Comparison of ENCODE assay signal across 1 cellular context in the genomic region with DNA sequence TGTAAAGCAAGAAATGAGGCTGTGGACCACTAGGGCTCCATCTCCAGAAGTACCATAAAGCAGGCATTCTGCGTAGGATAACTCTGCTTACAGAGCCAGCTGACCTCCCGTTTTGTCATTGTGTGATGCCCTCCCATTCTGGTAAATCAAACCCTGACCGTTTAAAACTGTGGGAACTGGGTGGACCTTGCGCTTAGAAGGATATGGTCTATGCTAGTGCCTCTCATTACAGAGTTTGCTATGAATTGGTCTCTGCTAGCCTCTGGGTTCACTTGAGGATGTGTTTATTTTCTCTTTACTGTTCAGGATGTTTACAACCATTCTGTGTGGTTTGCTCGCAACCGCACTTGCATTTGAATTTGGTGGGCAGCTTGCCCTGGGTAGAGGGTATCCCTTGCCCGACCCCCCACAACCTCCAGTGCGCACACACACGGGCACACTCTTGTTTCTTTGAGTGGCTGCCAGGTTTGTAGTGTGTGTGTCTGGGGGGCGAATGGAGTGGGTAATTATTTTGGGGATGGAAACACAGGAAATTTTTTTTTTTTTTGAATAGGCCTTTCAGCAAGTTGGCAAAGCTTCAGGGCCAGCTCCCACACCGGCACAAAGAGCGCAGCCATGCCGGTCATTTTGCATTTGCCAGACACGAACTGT.
TF ChIP-seq lines count a peak whose summit lies in the region.

No MANE protein-coding gene starts in this region.

TF ChIP-seq in GM23338, 12 proteins besides CTCF, POLR2A, EP300 and RAD21:
- TF ChIP-seq ZNF462 (CRISPR knock-in tag; IDR thresholded peaks at IDR 0.05): no peak
- TF ChIP-seq ZNF114 (CRISPR knock-in tag; IDR thresholded peaks at IDR 0.05): no peak
- no peak for TF ChIP-seq NANOG (IDR thresholded peaks at IDR 0.05; ENCODE audit: borderline replicate concordance)
- TF ChIP-seq ETS1 (IDR thresholded peaks at IDR 0.05): no peak
- TF ChIP-seq JUNB (IDR thresholded peaks at IDR 0.05; ENCODE audit: unreplicated experiment): no peak
- no peak for TF ChIP-seq CREB1 (CRISPR knock-in tag; IDR thresholded peaks at IDR 0.05; ENCODE audit: low read depth)
- no peak for TF ChIP-seq STAT1 (IDR thresholded peaks at IDR 0.05; ENCODE audit: unreplicated experiment)
- no peak for TF ChIP-seq ZNF331 (CRISPR knock-in tag; IDR thresholded peaks at IDR 0.05; ENCODE audit: low read depth)
- TF ChIP-seq POLR2AphosphoS5 (IDR thresholded peaks at IDR 0.05; ENCODE audit: low read depth): no peak
- TF ChIP-seq REST (IDR thresholded peaks at IDR 0.05; ENCODE audit: unreplicated experiment): no peak
- TF ChIP-seq EZH2 (IDR thresholded peaks at IDR 0.05; ENCODE audit: low read depth, unreplicated experiment): no peak
- TF ChIP-seq EZH2phosphoT487 (IDR thresholded peaks at IDR 0.05; ENCODE audit: unreplicated experiment): no peak
